Comparison of ENCODE assay signal across 1 cellular context in the genomic region with DNA sequence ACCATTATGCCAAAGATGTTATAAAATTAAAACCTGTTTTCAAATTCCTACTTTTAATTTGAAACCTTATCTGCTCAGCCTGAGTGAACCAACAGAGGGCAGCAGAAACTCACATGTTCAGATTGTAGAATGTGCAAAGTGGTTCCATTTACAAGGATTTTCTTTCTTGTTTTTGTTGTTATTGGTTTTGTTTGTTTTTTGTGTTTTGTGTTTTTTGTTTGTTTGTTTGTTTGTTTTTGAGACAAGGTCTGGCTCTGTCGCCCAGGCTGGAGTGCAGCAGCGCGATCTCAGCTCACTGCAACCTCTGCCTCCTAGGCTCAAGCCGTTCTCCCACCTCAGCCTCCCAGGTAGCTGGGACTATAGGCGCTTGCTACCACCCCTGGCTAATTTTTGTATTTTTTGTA.
A peak's percentile ranks its signal among the peaks of the same experiment; 100 is the strongest.
TF ChIP-seq lines count a peak whose summit lies in the region.

No MANE protein-coding gene starts in this region.

TF ChIP-seq in K562, 482 proteins besides CTCF, POLR2A, EP300 and RAD21 (continued from another document and continues in another):
- TF ChIP-seq, protein P1, sequence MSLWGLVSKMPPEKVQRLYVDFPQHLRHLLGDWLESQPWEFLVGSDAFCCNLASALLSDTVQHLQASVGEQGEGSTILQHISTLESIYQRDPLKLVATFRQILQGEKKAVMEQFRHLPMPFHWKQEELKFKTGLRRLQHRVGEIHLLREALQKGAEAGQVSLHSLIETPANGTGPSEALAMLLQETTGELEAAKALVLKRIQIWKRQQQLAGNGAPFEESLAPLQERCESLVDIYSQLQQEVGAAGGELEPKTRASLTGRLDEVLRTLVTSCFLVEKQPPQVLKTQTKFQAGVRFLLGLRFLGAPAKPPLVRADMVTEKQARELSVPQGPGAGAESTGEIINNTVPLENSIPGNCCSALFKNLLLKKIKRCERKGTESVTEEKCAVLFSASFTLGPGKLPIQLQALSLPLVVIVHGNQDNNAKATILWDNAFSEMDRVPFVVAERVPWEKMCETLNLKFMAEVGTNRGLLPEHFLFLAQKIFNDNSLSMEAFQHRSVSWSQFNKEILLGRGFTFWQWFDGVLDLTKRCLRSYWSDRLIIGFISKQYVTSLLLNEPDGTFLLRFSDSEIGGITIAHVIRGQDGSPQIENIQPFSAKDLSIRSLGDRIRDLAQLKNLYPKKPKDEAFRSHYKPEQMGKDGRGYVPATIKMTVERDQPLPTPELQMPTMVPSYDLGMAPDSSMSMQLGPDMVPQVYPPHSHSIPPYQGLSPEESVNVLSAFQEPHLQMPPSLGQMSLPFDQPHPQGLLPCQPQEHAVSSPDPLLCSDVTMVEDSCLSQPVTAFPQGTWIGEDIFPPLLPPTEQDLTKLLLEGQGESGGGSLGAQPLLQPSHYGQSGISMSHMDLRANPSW (CRISPR knock-in tag; IDR thresholded peaks at IDR 0.05) = no peak
- no peak for TF ChIP-seq HIVEP1 (CRISPR knock-in tag; IDR thresholded peaks at IDR 0.05)
- TF ChIP-seq ZNF274 (IDR thresholded peaks at IDR 0.05; ENCODE audit: borderline replicate concordance, low read depth, low read length) = no peak
- no peak for TF ChIP-seq DIDO1 (tag; IDR thresholded peaks at IDR 0.05; ENCODE audit: low read depth)
- TF ChIP-seq ZNF263 (CRISPR knock-in tag; IDR thresholded peaks at IDR 0.05; ENCODE audit: borderline replicate concordance) = no peak
- TF ChIP-seq SLC30A9 (CRISPR knock-in tag; IDR thresholded peaks at IDR 0.05) = no peak
- no peak for TF ChIP-seq SIN3A (IDR thresholded peaks at IDR 0.05; ENCODE audit: borderline replicate concordance in 2 of 2, control insufficient read depth in 1 of 2, low read depth in 2 of 2, low read length in 2 of 2)
- TF ChIP-seq NR1H2 (CRISPR knock-in tag; IDR thresholded peaks at IDR 0.05) = no peak
- no peak for TF ChIP-seq MECOM (CRISPR knock-in tag; IDR thresholded peaks at IDR 0.05)
- TF ChIP-seq TAF7 (tag; IDR thresholded peaks at IDR 0.05) = no peak
- TF ChIP-seq MEF2D (tag; conservative IDR thresholded peaks at IDR 0.05; ENCODE audit: low read depth) = no peak
- TF ChIP-seq RBM14 (IDR thresholded peaks at IDR 0.05; ENCODE audit: borderline replicate concordance, insufficient read depth, low read depth, low read length) = no peak
- TF ChIP-seq SMC3 (conservative IDR thresholded peaks at IDR 0.05; ENCODE audit: insufficient read depth, low read depth, low read length) = peak; percentile 75
- TF ChIP-seq HDGF (IDR thresholded peaks at IDR 0.05) = 0 out of 2 replicates have a peak, but pooled peaks have one; percentile 38
- peak; percentile 94 for TF ChIP-seq MYNN (IDR thresholded peaks at IDR 0.05)
- no peak for TF ChIP-seq MYNN (CRISPR knock-in tag; IDR thresholded peaks at IDR 0.05)
- TF ChIP-seq, protein P2, sequence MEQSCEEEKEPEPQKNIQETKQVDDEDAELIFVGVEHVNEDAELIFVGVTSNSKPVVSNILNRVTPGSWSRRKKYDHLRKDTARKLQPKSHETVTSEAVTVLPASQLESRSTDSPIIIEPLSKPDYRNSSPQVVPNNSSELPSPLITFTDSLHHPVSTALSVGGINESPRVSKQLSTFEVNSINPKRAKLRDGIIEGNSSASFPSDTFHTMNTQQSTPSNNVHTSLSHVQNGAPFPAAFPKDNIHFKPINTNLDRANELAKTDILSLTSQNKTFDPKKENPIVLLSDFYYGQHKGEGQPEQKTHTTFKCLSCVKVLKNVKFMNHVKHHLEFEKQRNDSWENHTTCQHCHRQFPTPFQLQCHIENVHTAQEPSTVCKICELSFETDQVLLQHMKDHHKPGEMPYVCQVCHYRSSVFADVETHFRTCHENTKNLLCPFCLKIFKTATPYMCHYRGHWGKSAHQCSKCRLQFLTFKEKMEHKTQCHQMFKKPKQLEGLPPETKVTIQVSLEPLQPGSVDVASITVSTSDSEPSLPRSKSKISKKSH (CRISPR knock-in tag; IDR thresholded peaks at IDR 0.05) = no peak
- no peak for TF ChIP-seq FOXK1 (CRISPR knock-in tag; IDR thresholded peaks at IDR 0.05; ENCODE audit: borderline replicate concordance)
- TF ChIP-seq ARID2 (IDR thresholded peaks at IDR 0.05) = peak; percentile 83
- TF ChIP-seq HDAC1 (IDR thresholded peaks at IDR 0.05) = no peak
- no peak for TF ChIP-seq MIER1 (IDR thresholded peaks at IDR 0.05; ENCODE audit: low read depth)
- TF ChIP-seq TOE1 (IDR thresholded peaks at IDR 0.05; ENCODE audit: borderline replicate concordance) = peak; percentile 46; the same call in 1 of the 2 replicates
- no peak for TF ChIP-seq TOE1 (CRISPR knock-in tag; IDR thresholded peaks at IDR 0.05; ENCODE audit: borderline replicate concordance, low read depth)
- TF ChIP-seq ELF4 (CRISPR knock-in tag; IDR thresholded peaks at IDR 0.05) = 0 out of 2 replicates have a peak, but pooled peaks have one; percentile 35
- TF ChIP-seq ZC3H8 (IDR thresholded peaks at IDR 0.05) = no peak
- TF ChIP-seq SRF (CRISPR knock-in tag; IDR thresholded peaks at IDR 0.05) = no peak
- no peak for TF ChIP-seq HMGN3 (IDR thresholded peaks at IDR 0.05; ENCODE audit: borderline replicate concordance, extremely low read depth, insufficient read length, low read depth, low read length)
- TF ChIP-seq, protein P3, sequence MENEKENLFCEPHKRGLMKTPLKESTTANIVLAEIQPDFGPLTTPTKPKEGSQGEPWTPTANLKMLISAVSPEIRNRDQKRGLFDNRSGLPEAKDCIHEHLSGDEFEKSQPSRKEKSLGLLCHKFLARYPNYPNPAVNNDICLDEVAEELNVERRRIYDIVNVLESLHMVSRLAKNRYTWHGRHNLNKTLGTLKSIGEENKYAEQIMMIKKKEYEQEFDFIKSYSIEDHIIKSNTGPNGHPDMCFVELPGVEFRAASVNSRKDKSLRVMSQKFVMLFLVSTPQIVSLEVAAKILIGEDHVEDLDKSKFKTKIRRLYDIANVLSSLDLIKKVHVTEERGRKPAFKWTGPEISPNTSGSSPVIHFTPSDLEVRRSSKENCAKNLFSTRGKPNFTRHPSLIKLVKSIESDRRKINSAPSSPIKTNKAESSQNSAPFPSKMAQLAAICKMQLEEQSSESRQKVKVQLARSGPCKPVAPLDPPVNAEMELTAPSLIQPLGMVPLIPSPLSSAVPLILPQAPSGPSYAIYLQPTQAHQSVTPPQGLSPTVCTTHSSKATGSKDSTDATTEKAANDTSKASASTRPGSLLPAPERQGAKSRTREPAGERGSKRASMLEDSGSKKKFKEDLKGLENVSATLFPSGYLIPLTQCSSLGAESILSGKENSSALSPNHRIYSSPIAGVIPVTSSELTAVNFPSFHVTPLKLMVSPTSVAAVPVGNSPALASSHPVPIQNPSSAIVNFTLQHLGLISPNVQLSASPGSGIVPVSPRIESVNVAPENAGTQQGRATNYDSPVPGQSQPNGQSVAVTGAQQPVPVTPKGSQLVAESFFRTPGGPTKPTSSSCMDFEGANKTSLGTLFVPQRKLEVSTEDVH (IDR thresholded peaks at IDR 0.05; ENCODE audit: low read depth, partially characterized antibody) = no peak
- no peak for TF ChIP-seq ZZZ3 (IDR thresholded peaks at IDR 0.05)
- TF ChIP-seq, protein P4, sequence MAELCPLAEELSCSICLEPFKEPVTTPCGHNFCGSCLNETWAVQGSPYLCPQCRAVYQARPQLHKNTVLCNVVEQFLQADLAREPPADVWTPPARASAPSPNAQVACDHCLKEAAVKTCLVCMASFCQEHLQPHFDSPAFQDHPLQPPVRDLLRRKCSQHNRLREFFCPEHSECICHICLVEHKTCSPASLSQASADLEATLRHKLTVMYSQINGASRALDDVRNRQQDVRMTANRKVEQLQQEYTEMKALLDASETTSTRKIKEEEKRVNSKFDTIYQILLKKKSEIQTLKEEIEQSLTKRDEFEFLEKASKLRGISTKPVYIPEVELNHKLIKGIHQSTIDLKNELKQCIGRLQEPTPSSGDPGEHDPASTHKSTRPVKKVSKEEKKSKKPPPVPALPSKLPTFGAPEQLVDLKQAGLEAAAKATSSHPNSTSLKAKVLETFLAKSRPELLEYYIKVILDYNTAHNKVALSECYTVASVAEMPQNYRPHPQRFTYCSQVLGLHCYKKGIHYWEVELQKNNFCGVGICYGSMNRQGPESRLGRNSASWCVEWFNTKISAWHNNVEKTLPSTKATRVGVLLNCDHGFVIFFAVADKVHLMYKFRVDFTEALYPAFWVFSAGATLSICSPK (IDR thresholded peaks at IDR 0.05; ENCODE audit: borderline replicate concordance) = no peak
- TF ChIP-seq ZNF57 (CRISPR knock-in tag; IDR thresholded peaks at IDR 0.05) = no peak
- TF ChIP-seq ADNP (tag; IDR thresholded peaks at IDR 0.05) = no peak
- no peak for TF ChIP-seq PRPF4 (IDR thresholded peaks at IDR 0.05; ENCODE audit: insufficient read depth, low read depth, low read length, poor library complexity, severe bottlenecking)
- TF ChIP-seq, protein P5, sequence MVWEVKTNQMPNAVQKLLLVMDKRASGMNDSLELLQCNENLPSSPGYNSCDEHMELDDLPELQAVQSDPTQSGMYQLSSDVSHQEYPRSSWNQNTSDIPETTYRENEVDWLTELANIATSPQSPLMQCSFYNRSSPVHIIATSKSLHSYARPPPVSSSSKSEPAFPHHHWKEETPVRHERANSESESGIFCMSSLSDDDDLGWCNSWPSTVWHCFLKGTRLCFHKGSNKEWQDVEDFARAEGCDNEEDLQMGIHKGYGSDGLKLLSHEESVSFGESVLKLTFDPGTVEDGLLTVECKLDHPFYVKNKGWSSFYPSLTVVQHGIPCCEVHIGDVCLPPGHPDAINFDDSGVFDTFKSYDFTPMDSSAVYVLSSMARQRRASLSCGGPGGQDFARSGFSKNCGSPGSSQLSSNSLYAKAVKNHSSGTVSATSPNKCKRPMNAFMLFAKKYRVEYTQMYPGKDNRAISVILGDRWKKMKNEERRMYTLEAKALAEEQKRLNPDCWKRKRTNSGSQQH (CRISPR knock-in tag; IDR thresholded peaks at IDR 0.05) = no peak
- no peak for TF ChIP-seq RAD51 (IDR thresholded peaks at IDR 0.05; ENCODE audit: borderline replicate concordance, low read depth)
- TF ChIP-seq, protein P6, sequence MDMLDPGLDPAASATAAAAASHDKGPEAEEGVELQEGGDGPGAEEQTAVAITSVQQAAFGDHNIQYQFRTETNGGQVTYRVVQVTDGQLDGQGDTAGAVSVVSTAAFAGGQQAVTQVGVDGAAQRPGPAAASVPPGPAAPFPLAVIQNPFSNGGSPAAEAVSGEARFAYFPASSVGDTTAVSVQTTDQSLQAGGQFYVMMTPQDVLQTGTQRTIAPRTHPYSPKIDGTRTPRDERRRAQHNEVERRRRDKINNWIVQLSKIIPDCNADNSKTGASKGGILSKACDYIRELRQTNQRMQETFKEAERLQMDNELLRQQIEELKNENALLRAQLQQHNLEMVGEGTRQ (CRISPR knock-in tag; IDR thresholded peaks at IDR 0.05) = no peak
- TF ChIP-seq TEAD4 (IDR thresholded peaks at IDR 0.05; ENCODE audit: low read length) = no peak
- no peak for TF ChIP-seq TEAD4 (CRISPR knock-in tag; IDR thresholded peaks at IDR 0.05; ENCODE audit: borderline replicate concordance)
- no peak for TF ChIP-seq ARHGAP35 (IDR thresholded peaks at IDR 0.05; ENCODE audit: partially characterized antibody)
- TF ChIP-seq, protein P7, sequence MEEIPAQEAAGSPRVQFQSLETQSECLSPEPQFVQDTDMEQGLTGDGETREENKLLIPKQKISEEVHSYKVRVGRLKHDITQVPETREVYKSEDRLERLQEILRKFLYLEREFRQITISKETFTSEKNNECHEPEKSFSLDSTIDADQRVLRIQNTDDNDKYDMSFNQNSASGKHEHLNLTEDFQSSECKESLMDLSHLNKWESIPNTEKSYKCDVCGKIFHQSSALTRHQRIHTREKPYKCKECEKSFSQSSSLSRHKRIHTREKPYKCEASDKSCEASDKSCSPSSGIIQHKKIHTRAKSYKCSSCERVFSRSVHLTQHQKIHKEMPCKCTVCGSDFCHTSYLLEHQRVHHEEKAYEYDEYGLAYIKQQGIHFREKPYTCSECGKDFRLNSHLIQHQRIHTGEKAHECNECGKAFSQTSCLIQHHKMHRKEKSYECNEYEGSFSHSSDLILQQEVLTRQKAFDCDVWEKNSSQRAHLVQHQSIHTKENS (CRISPR knock-in tag; IDR thresholded peaks at IDR 0.05) = no peak
- TF ChIP-seq CBFA2T3 (IDR thresholded peaks at IDR 0.05) = no peak
- TF ChIP-seq KLF16 (IDR thresholded peaks at IDR 0.05) = no peak
- TF ChIP-seq ILK (tag; IDR thresholded peaks at IDR 0.05; ENCODE audit: borderline replicate concordance, low read depth) = no peak
